ENCODE assay signal across 27 cellular contexts in genomic region chr10:112393341-112393740, GRCh38. TPM values are rescaled to one million over a fixed set of nuclear protein-coding genes. Genes with fewer than 3 reads are reported as not detected.
DNase-seq lines count a peak whose midpoint lies in the region; ATAC-seq and TF ChIP-seq lines count a peak whose summit lies in the region.
"Had no signal": no experiment of that assay in that cellular context is flagged by ENCODE, and none has a peak within 500 bp of the region (broad histone marks: within the 10 kb centered on the region; RNA-seq: fewer than 3 reads in every experiment).

No MANE protein-coding gene starts in this region.

- ATAC-seq in activated T-cell treated with anti-CD3 and anti-CD28 coated beads, Interleukin-2, amount 50 U/mL, for 72 hours (replicated peaks in 1 of 2), result no peak
- ATAC-seq in lower lobe of right lung, result no peak
- ATAC-seq in HG02885 (IDR thresholded peaks at IDR 0.05; ENCODE audit: poor library complexity, unreplicated experiment), result no peak
- ATAC-seq: A549; activated T-cell treated with anti-CD3 and anti-CD28 coated beads, Interleukin-2, amount 50 U/mL, for 4 hours; right cardiac atrium; Right ventricle myocardium inferior had no signal

- H3K4me1 Mint-ChIP-seq in activated T-cell treated with anti-CD3 and anti-CD28 coated beads, Interleukin-2, amount 50 U/mL, for 72 hours (ENCODE audit: low read depth), result peaks cover 35% of the 10 kb centered on the region
- peaks cover 13 to 24% (median 21%) of the 10 kb centered on the region in 3 donors for H3K4me1 Mint-ChIP-seq in IgD-negative memory B cell

- no peak overlapping the region for H3K4me3 Mint-ChIP-seq in activated T-cell treated with anti-CD3 and anti-CD28 coated beads, Interleukin-2, amount 50 U/mL, for 72 hours
- no peak overlapping the region for H3K4me3 Mint-ChIP-seq in IgD-negative memory B cell
- H3K4me3 Mint-ChIP-seq: activated CD4-positive, alpha-beta T cell treated with anti-CD3 and anti-CD28 coated beads, Interleukin-2, amount 10 ng/mL, durations not matched to agents 7 days and 5 days; activated T-cell treated with anti-CD3 and anti-CD28 coated beads, Interleukin-2, amount 50 U/mL, for 4 hours; dendritic cell treated with granulocyte-macrophage colony-stimulating factor and Interleukin-4, amounts not matched to agents 40 ng/mL and 50 ng/mL, for 4 days; neural crest cell had no signal

- H3K27me3 ChIP-seq in lower lobe of right lung (ENCODE audit: low read depth) (no peaks in the 10 kb centered on the region), transverse colon (no peaks in the 10 kb centered on the region)
- H3K27me3 ChIP-seq: uterus had no signal

- H3K36me3 Mint-ChIP-seq in activated T-cell treated with anti-CD3 and anti-CD28 coated beads, Interleukin-2, amount 50 U/mL, for 72 hours (ENCODE audit: insufficient read depth in 2 of 2), result peaks cover 3 to 12% of the 10 kb centered on the region in 2 donors
- no peaks in the 10 kb centered on the region for H3K36me3 Mint-ChIP-seq in IgD-negative memory B cell

- H3K9me3 ChIP-seq in lower lobe of right lung, result no peaks in the 10 kb centered on the region
- H3K9me3 ChIP-seq in transverse colon, result no peaks in the 10 kb centered on the region
- H3K9me3 ChIP-seq: A549, uterus had no signal

- intact Hi-C loops in lower lobe of right lung (cut with DNase I) (no loop called here), transverse colon (cut with DNase I; ENCODE audit: low total_unique reads) (no loop called here)

- DNase-seq in activated T-cell treated with anti-CD3 and anti-CD28 coated beads, Interleukin-2, amount 50 U/mL, for 72 hours, result no peak
- no peak for DNase-seq in activated T-cell treated with anti-CD3 and anti-CD28 coated beads, Interleukin-2, amount 50 U/mL, for 48 hours
- no peak for DNase-seq in lower lobe of right lung
- DNase-seq in transverse colon, result peak; percentile 44
- no peak for DNase-seq in stimulated activated CD4-positive, alpha-beta T cell treated with anti-CD3 and anti-CD28 coated beads, Interleukin-4, amount 100 ng/mL, for 4 hours
- no peak for DNase-seq in glomerular visceral epithelial cell (ENCODE audit: extremely low spot score)
- DNase-seq: activated CD4-positive, alpha-beta T cell treated with anti-CD3 and anti-CD28 coated beads, Interleukin-2, amount 10 ng/mL, durations not matched to agents 7 days and 5 days; activated naive CD4-positive, alpha-beta T cell treated with anti-CD3 and anti-CD28 coated beads, Interleukin-2, amount 50 U/mL, for 16 hours; activated T-cell treated with anti-CD3 and anti-CD28 coated beads, Interleukin-2, amount 50 U/mL, for 4 hours; AML-193; aorta; NCI-H1105; NCI-H1930; NCI-H2227 treated with DMSO at 0.1 percent for 48 hours; NCI-H526 treated with DMSO at 0.1 percent for 48 hours; PC-9; right cardiac atrium; stimulated activated CD4-positive, alpha-beta T cell treated with anti-CD3 and anti-CD28 coated beads, Interleukin-2, amount 100 ng/mL, for 48 hours; substantia nigra; uterus had no signal

- in situ Hi-C loops in transverse colon (cut with MboI; ENCODE audit: low pct_ligation_motif_present in 1 of 4, low pct_unique_long_range_greater_than_20kb in 1 of 4, low sequenced_read_pairs in 3 of 4), result no loop called here

- WGBS in transverse colon (ENCODE audit: low coverage in 1 of 2), 2 donors, result 17 to 41% methylated on average over 1 of the region's 1 CpG

- no peak overlapping the region for H3K4me3 ChIP-seq in lower lobe of right lung
- no peak overlapping the region for H3K4me3 ChIP-seq in transverse colon
- H3K4me3 ChIP-seq: A549, cardiac muscle cell, PC-9, uterus had no signal

- H3K27ac Mint-ChIP-seq in activated T-cell treated with anti-CD3 and anti-CD28 coated beads, Interleukin-2, amount 50 U/mL, for 72 hours, result peak overlapping the region; percentile 44
- peak overlapping the region in 2 of 3 donors; percentile 25 to 56 for H3K27ac Mint-ChIP-seq in IgD-negative memory B cell
- H3K27ac Mint-ChIP-seq: activated CD4-positive, alpha-beta T cell treated with anti-CD3 and anti-CD28 coated beads, Interleukin-2, amount 10 ng/mL, durations not matched to agents 7 days and 5 days; dendritic cell treated with granulocyte-macrophage colony-stimulating factor and Interleukin-4, amounts not matched to agents 40 ng/mL and 50 ng/mL, for 4 days had no signal

- H3K27me3 Mint-ChIP-seq in activated T-cell treated with anti-CD3 and anti-CD28 coated beads, Interleukin-2, amount 50 U/mL, for 72 hours (ENCODE audit: low read depth), result no peaks in the 10 kb centered on the region
- H3K27me3 Mint-ChIP-seq in IgD-negative memory B cell, result no peaks in the 10 kb centered on the region
- H3K27me3 Mint-ChIP-seq: activated CD4-positive, alpha-beta T cell treated with anti-CD3 and anti-CD28 coated beads, Interleukin-2, amount 10 ng/mL, durations not matched to agents 7 days and 5 days; dendritic cell treated with granulocyte-macrophage colony-stimulating factor and Interleukin-4, amounts not matched to agents 40 ng/mL and 50 ng/mL, for 4 days had no signal

- no peak for TF ChIP-seq POLR2A in transverse colon (IDR thresholded peaks at IDR 0.05)

- TF ChIP-seq EP300 in transverse colon (IDR thresholded peaks at IDR 0.05; ENCODE audit: low read depth), result no peak

- H3K9me3 Mint-ChIP-seq in activated T-cell treated with anti-CD3 and anti-CD28 coated beads, Interleukin-2, amount 50 U/mL, for 72 hours, result no peaks in the 10 kb centered on the region
- H3K9me3 Mint-ChIP-seq in IgD-negative memory B cell, result no peaks in the 10 kb centered on the region
- H3K9me3 Mint-ChIP-seq: activated CD4-positive, alpha-beta T cell treated with anti-CD3 and anti-CD28 coated beads, Interleukin-2, amount 10 ng/mL, durations not matched to agents 7 days and 5 days; activated T-cell treated with anti-CD3 and anti-CD28 coated beads, Interleukin-2, amount 50 U/mL, for 4 hours; dendritic cell treated with granulocyte-macrophage colony-stimulating factor and Interleukin-4, amounts not matched to agents 40 ng/mL and 50 ng/mL, for 4 days; neural crest cell had no signal

- peaks cover 30% of the 10 kb centered on the region for H3K36me3 ChIP-seq in lower lobe of right lung
- H3K36me3 ChIP-seq in transverse colon, result peaks cover 0 to 13% (median 4%) of the 10 kb centered on the region in 4 donors
- H3K36me3 ChIP-seq: cardiac muscle cell, uterus had no signal

- H3K4me1 ChIP-seq in lower lobe of right lung, result peaks cover 48% of the 10 kb centered on the region
- peaks cover 8 to 78% (median 51%) of the 10 kb centered on the region in 4 donors for H3K4me1 ChIP-seq in transverse colon
- H3K4me1 ChIP-seq: uterus had no signal

- no peak for TF ChIP-seq CTCF in lower lobe of right lung (IDR thresholded peaks at IDR 0.05)
- TF ChIP-seq CTCF in transverse colon (IDR thresholded peaks at IDR 0.05), result no peak

- peak overlapping the region; percentile 27 for H3K27ac ChIP-seq in lower lobe of right lung
- peak overlapping the region; percentile 65 to 85 (median 76) for H3K27ac ChIP-seq in transverse colon
- H3K27ac ChIP-seq: A549, cardiac muscle cell, PC-9, uterus had no signal

RNA-seq across cellular contexts. Expression of gene ACSL5, which starts 19.4 kb away (rescaled TPM):
- total RNA-seq in activated T-cell treated with anti-CD3 and anti-CD28 coated beads, Interleukin-2, amount 50 U/mL, for 72 hours, result 10 to 100 TPM; 49.5 to 54.5 TPM
- polyA plus RNA-seq in IgD-negative memory B cell, result 52.3 TPM
- total RNA-seq in lower lobe of right lung (81.1 TPM), transverse colon (100 to 1,000 TPM in 3 of 4 donors, 10 to 100 TPM in 1; 91.6 to 315 (median 178) TPM)
- total RNA-seq: cardiac muscle cell, neural crest cell had no signal
- polyA plus RNA-seq: cardiac muscle cell had no signal

RNA-seq across cellular contexts. Expression of gene ZDHHC6, which starts 53.4 kb away (rescaled TPM):
- 10 to 100 TPM; 61.1 to 78.7 TPM for total RNA-seq in activated T-cell treated with anti-CD3 and anti-CD28 coated beads, Interleukin-2, amount 50 U/mL, for 72 hours
- polyA plus RNA-seq in IgD-negative memory B cell, result 37.0 TPM
- 36.4 TPM for total RNA-seq in lower lobe of right lung
- 10 to 100 TPM; 13.1 to 46.4 (median 24.6) TPM for total RNA-seq in transverse colon

RNA-seq across cellular contexts. Expression of gene VTI1A, which starts 53.7 kb away (rescaled TPM):
- total RNA-seq in activated T-cell treated with anti-CD3 and anti-CD28 coated beads, Interleukin-2, amount 50 U/mL, for 72 hours, result 10 to 100 TPM; 65.5 to 71.8 TPM
- polyA plus RNA-seq in IgD-negative memory B cell, result 32.0 TPM
- total RNA-seq in lower lobe of right lung, result 36.9 TPM
- 100 to 1,000 TPM in 3 of 4 donors, 10 to 100 TPM in 1; 65.8 to 211 (median 149) TPM for total RNA-seq in transverse colon
